ENCODE assay signal across 9 cellular contexts in the genomic region with DNA sequence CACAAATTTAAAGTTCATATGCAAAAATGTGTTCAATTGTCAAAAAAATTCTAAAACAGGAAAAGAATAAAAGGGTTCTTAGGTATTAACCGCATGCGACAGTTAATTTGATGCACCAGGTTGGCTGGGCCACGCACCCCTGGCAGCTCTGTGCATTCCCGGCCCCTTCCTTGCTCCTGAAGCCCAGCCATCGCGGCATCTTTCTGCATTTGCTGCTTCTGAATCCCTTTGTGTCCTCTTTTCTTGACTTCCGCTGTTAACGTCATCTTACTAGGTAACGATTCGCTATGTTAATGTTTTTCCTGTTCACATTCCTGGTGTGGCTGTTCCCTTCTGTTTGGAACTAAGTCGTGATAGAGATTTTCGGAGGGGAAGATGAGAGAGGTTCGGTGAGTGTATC. TPM values are rescaled to one million over a fixed set of nuclear protein-coding genes. Genes with fewer than 3 reads are reported as not detected.
DNase-seq lines count a peak whose midpoint lies in the region; ATAC-seq and TF ChIP-seq lines count a peak whose summit lies in the region.
"Had no signal": no experiment of that assay in that cellular context is flagged by ENCODE, and none has a peak within 500 bp of the region (broad histone marks: within the 10 kb centered on the region; RNA-seq: fewer than 3 reads in every experiment).

No MANE protein-coding gene starts in this region.

- H3K79me2 ChIP-seq in Karpas-422 (ENCODE audit: low read length), result no peaks in the 10 kb centered on the region

- DNase-seq in Karpas-422 (no peak), body of pancreas (no peak), sigmoid colon (no peak), kidney tubule cell (ENCODE audit: low spot score) (no peak), inferior parietal cortex (ENCODE audit: extremely low spot score) (no peak), cerebellar nuclear complex (lab: John Stamatoyannopoulos, UW) (no peak)
- DNase-seq: left colon, NCI-H510A had no signal

- H3K36me3 ChIP-seq in Karpas-422 (ENCODE audit: insufficient read depth, low read length), result no peaks in the 10 kb centered on the region
- no peaks in the 10 kb centered on the region for H3K36me3 ChIP-seq in body of pancreas (replicated peaks in 1 of 2; ENCODE audit: insufficient read depth in 1 of 2, low read depth in 2 of 2)
- H3K36me3 ChIP-seq in sigmoid colon, result no peaks in the 10 kb centered on the region

- H3K4me1 ChIP-seq in Karpas-422 (ENCODE audit: low read length), result peaks cover 76% of the 10 kb centered on the region
- H3K4me1 ChIP-seq in body of pancreas, result peaks cover 14% of the 10 kb centered on the region
- H3K4me1 ChIP-seq in sigmoid colon, result peaks cover 0 to 10% (median 0%) of the 10 kb centered on the region in 4 donors

- H3K27me3 ChIP-seq in Karpas-422 (ENCODE audit: low read length), result no peaks in the 10 kb centered on the region
- H3K27me3 ChIP-seq in body of pancreas, result no peaks in the 10 kb centered on the region
- peaks cover 2 to 64% (median 27%) of the 10 kb centered on the region in 3 donors for H3K27me3 ChIP-seq in sigmoid colon

- TF ChIP-seq POLR2A in body of pancreas (IDR thresholded peaks at IDR 0.05), result no peak
- no peak for TF ChIP-seq POLR2A in sigmoid colon (IDR thresholded peaks at IDR 0.05)

- H4K20me1 ChIP-seq in Karpas-422 (ENCODE audit: insufficient read depth, low read depth, low read length), result no peaks in the 10 kb centered on the region

- intact Hi-C loops in body of pancreas (cut with DNase I), result no loop called here
- intact Hi-C loops in sigmoid colon (cut with DNase I), result no loop called here

- H3K9ac ChIP-seq in Karpas-422 (ENCODE audit: low read length), result no peak overlapping the region

- TF ChIP-seq EP300 in sigmoid colon (IDR thresholded peaks at IDR 0.05), result no peak

- no peak for ATAC-seq in body of pancreas
- ATAC-seq: left colon had no signal

- TF ChIP-seq CTCF in body of pancreas (IDR thresholded peaks at IDR 0.05), result no peak
- TF ChIP-seq CTCF in sigmoid colon (IDR thresholded peaks at IDR 0.05), result no peak

- WGBS in body of pancreas, 2 donors, result 71 to 81% methylated on average over 13 of the region's 13 CpGs
- WGBS in sigmoid colon, 2 donors, result 90 to 95% methylated on average over 13 of the region's 13 CpGs

- 0 out of 2 replicates have a peak overlapping the region, but pooled peaks have one; percentile 17 for H3K27ac ChIP-seq in Karpas-422 (ENCODE audit: low read length)
- H3K27ac ChIP-seq in body of pancreas, result peak overlapping the region in 3 of 4 donors; percentile 84 to 95 (median 90)
- H3K27ac ChIP-seq in sigmoid colon, result peak overlapping the region in 3 of 4 donors; percentile 65 to 75 (median 71)
- H3K27ac ChIP-seq: VCaP had no signal

- no peaks in the 10 kb centered on the region for H3K9me3 ChIP-seq in Karpas-422 (ENCODE audit: low read length)
- no peaks in the 10 kb centered on the region for H3K9me3 ChIP-seq in body of pancreas
- H3K9me3 ChIP-seq in sigmoid colon, result no peaks in the 10 kb centered on the region

- no peak overlapping the region for H3K4me2 ChIP-seq in Karpas-422 (ENCODE audit: low read depth, low read length, poor library complexity, severe bottlenecking)

- H2AFZ ChIP-seq in Karpas-422 (ENCODE audit: low read length), result no peak overlapping the region

- H3K4me3 ChIP-seq in Karpas-422 (ENCODE audit: low read length) (no peak overlapping the region), body of pancreas (no peak overlapping the region), sigmoid colon (no peak overlapping the region)

- H3K9me2 ChIP-seq in Karpas-422 (replicated peaks; ENCODE audit: insufficient read depth, low read length), result no peaks in the 10 kb centered on the region

RNA-seq across cellular contexts. Expression of a gene that starts 7.9 kb away (rescaled TPM):
- 4.5 and 9.8 TPM in 2 replicates for total RNA-seq in Karpas-422 (2014; rRNA removed; shearing (Covaris generic); ENCODE audit: low replicate concordance)
- not detected for total RNA-seq in body of pancreas
- not detected for total RNA-seq in sigmoid colon
- polyA plus RNA-seq in sigmoid colon, result 1 to 10 TPM in 1 of 3 donors, not detected in 2; 2.0 TPM

RNA-seq across cellular contexts. Expression of a gene that starts 8.0 kb away (rescaled TPM):
- total RNA-seq in Karpas-422 (2014; rRNA removed; shearing (Covaris generic); ENCODE audit: low replicate concordance), result 1.8 and 5.0 TPM in 2 replicates
- total RNA-seq in body of pancreas (10 to 100 TPM; 29.8 to 65.3 TPM), sigmoid colon (10 to 100 TPM; 20.0 to 44.3 (median 22.5) TPM)
- 100 to 1,000 TPM in 1 of 3 donors, 10 to 100 TPM in 2; 17.4 to 169 (median 89.5) TPM for polyA plus RNA-seq in sigmoid colon

RNA-seq across cellular contexts. Expression of a gene that starts 12.4 kb away (rescaled TPM):
- 1.1 and 14.2 TPM in 2 replicates for total RNA-seq in Karpas-422 (2014; rRNA removed; shearing (Covaris generic); ENCODE audit: low replicate concordance)
- total RNA-seq in body of pancreas (1 to 10 TPM in 1 of 2 donors, not detected in 1; 1.6 TPM), sigmoid colon (1 to 10 TPM in 3 of 4 donors, not detected in 1; 1.3 to 1.8 (median 1.4) TPM)
- 1 to 10 TPM; 3.9 to 5.4 (median 5.1) TPM for polyA plus RNA-seq in sigmoid colon

RNA-seq across cellular contexts. Expression of a gene that starts 25.0 kb away (rescaled TPM):
- total RNA-seq in Karpas-422 (2014; rRNA removed; shearing (Covaris generic); ENCODE audit: low replicate concordance), result not detected in 2 replicates
- not detected for total RNA-seq in body of pancreas
- total RNA-seq in sigmoid colon, result not detected
- polyA plus RNA-seq in sigmoid colon, result not detected

RNA-seq across cellular contexts. Expression of a gene that starts 29.7 kb away (rescaled TPM):
- 24.6 and 53.5 TPM in 2 replicates for total RNA-seq in Karpas-422 (2014; rRNA removed; shearing (Covaris generic); ENCODE audit: low replicate concordance)
- total RNA-seq in body of pancreas, result 10 to 100 TPM; 30.6 to 35.9 TPM
- total RNA-seq in sigmoid colon, result 10 to 100 TPM; 30.7 to 54.0 (median 35.6) TPM
- polyA plus RNA-seq in sigmoid colon, result 10 to 100 TPM; 20.3 to 45.3 (median 22.2) TPM

Comparison
In these comparisons a context has a peak if more than half of its experiments do, and no peak if none do; other contexts are left out.
1. H3K27ac ChIP-seq: peak in every context shown above with its lines; median percentile 90 in body of pancreas; 71 in sigmoid colon; 17 in Karpas-422.